19 cellular contexts compared by ENCODE assay signal in genomic region chr4:184104419-184105101, GRCh38.
DNase-seq lines count a peak whose midpoint lies in the region; ATAC-seq and TF ChIP-seq lines count a peak whose summit lies in the region.
"Had no signal": no experiment of that assay in that cellular context is flagged by ENCODE, and none has a peak within 500 bp of the region (broad histone marks: within the 10 kb centered on the region; RNA-seq: fewer than 3 reads in every experiment).

No MANE protein-coding gene starts in this region.

- no peaks in the 10 kb centered on the region for H3K9me3 ChIP-seq in lower lobe of right lung
- no peaks in the 10 kb centered on the region for H3K9me3 ChIP-seq in stomach
- H3K9me3 ChIP-seq: adrenal gland, SJSA1 had no signal

- WGBS in stomach, 5 donors = 36 to 54% (median 44%) methylated on average over 5 of the region's 5 CpGs

- peaks cover 23% of the 10 kb centered on the region for H3K4me1 ChIP-seq in lower lobe of right lung
- peaks cover 6 to 21% (median 13%) of the 10 kb centered on the region in 4 donors for H3K4me1 ChIP-seq in stomach
- H3K4me1 ChIP-seq: adrenal gland, SJSA1 had no signal

- peak; percentile 33 for DNase-seq in fibroblast of the aortic adventitia (ENCODE audit: low read depth)
- peak; percentile 56 for DNase-seq in lower lobe of right lung
- peak; percentile 36 for DNase-seq in stomach
- no peak for DNase-seq in GDM1 (lab: John Stamatoyannopoulos, UW)
- DNase-seq in stimulated activated CD4-positive, alpha-beta T cell treated with anti-CD3 and anti-CD28 coated beads, Interleukin-2, amount 100 ng/mL, for 24 hours = no peak
- DNase-seq: activated B cell treated with CpG ODN at 0.5 μM for 24 hours; adrenal gland; COR-L47; effector memory CD8-positive, alpha-beta T cell; NCI-H1092 treated with DMSO at 0.1 percent for 48 hours; NCI-H774; posterior cingulate gyrus; stimulated activated CD4-positive, alpha-beta T cell treated with anti-CD3 and anti-CD28 coated beads, Interleukin-12 subunit alpha, Interleukin-12 subunit beta, amount 100 ng/mL, for 4 hours; stimulated activated naive B cell treated with anti-CD40 and anti-IgM and Interleukin-4, amounts not matched to agents 10 μg/mL and 1 μg/mL and 100 μg/mL, for 72 hours had no signal

- no peak for TF ChIP-seq EP300 in stomach (IDR thresholded peaks at IDR 0.05)

- H3K27me3 ChIP-seq in lower lobe of right lung (ENCODE audit: low read depth) (no peaks in the 10 kb centered on the region), stomach (no peaks in the 10 kb centered on the region)
- H3K27me3 ChIP-seq: adrenal gland, SJSA1 had no signal

- H3K27ac ChIP-seq in lower lobe of right lung = peak overlapping the region; percentile 58
- H3K27ac ChIP-seq in stomach = peak overlapping the region; percentile 31 to 78 (median 68)
- H3K27ac ChIP-seq: adrenal gland, KMS-11, SJSA1 had no signal

- ATAC-seq in GM18907 (IDR thresholded peaks at IDR 0.05; ENCODE audit: unreplicated experiment) (peak; percentile 52), lower lobe of right lung (peak; percentile 84 to 90), HG03460 (IDR thresholded peaks at IDR 0.05; ENCODE audit: unreplicated experiment) (no peak), GM18868 (IDR thresholded peaks at IDR 0.05; ENCODE audit: unreplicated experiment) (no peak)
- ATAC-seq: effector memory CD8-positive, alpha-beta T cell; stimulated activated naive B cell treated with anti-CD40 and anti-IgM and Interleukin-4, amounts not matched to agents 10 μg/mL and 1 μg/mL and 100 μg/mL, for 72 hours had no signal

- H3K36me3 ChIP-seq in lower lobe of right lung (no peaks in the 10 kb centered on the region), stomach (no peaks in the 10 kb centered on the region)
- H3K36me3 ChIP-seq: adrenal gland, SJSA1 had no signal

- intact Hi-C loops in lower lobe of right lung (cut with DNase I) = loop anchor here (10.0 kb wide), 1 partner anchor 260 kb away; no protein-coding TSS in a partner anchor
- intact Hi-C loops in stomach (cut with DNase I; ENCODE audit: low total_unique reads) = no loop called here

- TF ChIP-seq CTCF in fibroblast of the aortic adventitia (IDR thresholded peaks at IDR 0.05; ENCODE audit: insufficient read depth, low read length) = no peak
- TF ChIP-seq CTCF in lower lobe of right lung (IDR thresholded peaks at IDR 0.05) = no peak
- no peak for TF ChIP-seq CTCF in stomach (IDR thresholded peaks at IDR 0.05)

- no peak overlapping the region for H3K4me3 ChIP-seq in fibroblast of the aortic adventitia (ENCODE audit: low read depth, low read length)
- H3K4me3 ChIP-seq in lower lobe of right lung = no peak overlapping the region
- no peak overlapping the region for H3K4me3 ChIP-seq in stomach
- H3K4me3 ChIP-seq: adrenal gland, SJSA1 had no signal

- no peak for TF ChIP-seq POLR2A in stomach (IDR thresholded peaks at IDR 0.05)

Comparison
In these comparisons a context has a peak if more than half of its experiments do, and no peak if none do; other contexts are left out.
1. ATAC-seq: peak in GM18907 (single experiment) and lower lobe of right lung (2 of 2); none in HG03460 (single experiment) and GM18868 (single experiment).
2. DNase-seq: peak in fibroblast of the aortic adventitia (single experiment), lower lobe of right lung (single experiment) and stomach (single experiment); none in GDM1 (single experiment) and stimulated activated CD4-positive, alpha-beta T cell treated with anti-CD3 and anti-CD28 coated beads, Interleukin-2, amount 100 ng/mL, for 24 hours (0 of 2).